Comparison of ENCODE assay signal across 14 cellular contexts in genomic region chrX:112731793-112732192, GRCh38. TPM values are rescaled to one million over a fixed set of nuclear protein-coding genes. Genes with fewer than 3 reads are reported as not detected.
A peak's percentile ranks its signal among the peaks of the same experiment; 100 is the strongest.
DNase-seq lines count a peak whose midpoint lies in the region; ATAC-seq and TF ChIP-seq lines count a peak whose summit lies in the region.
"Had no signal": no experiment of that assay in that cellular context is flagged by ENCODE, and none has a peak within 500 bp of the region (broad histone marks: within the 10 kb centered on the region; RNA-seq: fewer than 3 reads in every experiment).

No MANE protein-coding gene starts in this region.

- H3K4me1 Mint-ChIP-seq in activated T-cell treated with anti-CD3 and anti-CD28 coated beads, Interleukin-2, amount 50 U/mL, for 72 hours (ENCODE audit: low read depth), result peaks cover 4% of the 10 kb centered on the region

- peaks cover 75% of the 10 kb centered on the region for H3K27me3 Mint-ChIP-seq in activated T-cell treated with anti-CD3 and anti-CD28 coated beads, Interleukin-2, amount 50 U/mL, for 72 hours (ENCODE audit: low read depth)

- TF ChIP-seq CTCF in AG09309 (IDR thresholded peaks at IDR 0.05; ENCODE audit: control insufficient read depth, insufficient read depth, low read depth, low read length, missing control alignments) (peak; percentile 36), GM10266 (IDR thresholded peaks at IDR 0.05; ENCODE audit: control insufficient read depth, insufficient read depth, low read depth, missing control alignments) (peak; percentile 16)

- no peak overlapping the region for H3K4me3 Mint-ChIP-seq in activated T-cell treated with anti-CD3 and anti-CD28 coated beads, Interleukin-2, amount 50 U/mL, for 72 hours

- peaks cover 0 to 1% of the 10 kb centered on the region in 2 donors for H3K36me3 Mint-ChIP-seq in activated T-cell treated with anti-CD3 and anti-CD28 coated beads, Interleukin-2, amount 50 U/mL, for 72 hours (ENCODE audit: insufficient read depth in 2 of 2)

- H3K27ac Mint-ChIP-seq in activated T-cell treated with anti-CD3 and anti-CD28 coated beads, Interleukin-2, amount 50 U/mL, for 72 hours, result no peak overlapping the region

- no peak for ATAC-seq in activated T-cell treated with anti-CD3 and anti-CD28 coated beads, Interleukin-2, amount 50 U/mL, for 72 hours (replicated peaks in 1 of 2)

- DNase-seq in AG09309 (ENCODE audit: low read depth) (no peak), GM10266 (ENCODE audit: extremely low spot score) (no peak), OCI-M1 (lab: John Stamatoyannopoulos, UW) (peak; percentile 21), fibroblast of the conjunctiva (ENCODE audit: low read depth) (peak; percentile 1), COR-L47 (lab: John Stamatoyannopoulos, UW) (no peak), SKM-1 (lab: John Stamatoyannopoulos, UW; ENCODE audit: unreplicated experiment) (no peak)
- no peak for DNase-seq in activated CD8-positive, alpha-beta memory T cell treated with anti-CD3 and anti-CD28 coated beads for 24 hours
- no peak for DNase-seq in activated T-cell treated with anti-CD3 and anti-CD28 coated beads, Interleukin-2, amount 50 U/mL, for 72 hours
- DNase-seq: activated gamma-delta T cell treated with Interleukin-2 at 50 U/mL for 16 hours, Calu3, dermis blood vessel endothelial cell, GOT3, NCI-H1436 had no signal

- H3K4me3 ChIP-seq in AG09309 (ENCODE audit: control insufficient read depth, low read depth, low read length), result no peak overlapping the region
- H3K4me3 ChIP-seq: skin epidermis had no signal

- H3K9me3 Mint-ChIP-seq in activated T-cell treated with anti-CD3 and anti-CD28 coated beads, Interleukin-2, amount 50 U/mL, for 72 hours, result no peaks in the 10 kb centered on the region

RNA-seq across cellular contexts. Expression of gene LHFPL1, which starts 52.1 kb away (rescaled TPM):
- under 1 TPM in 1 of 2 donors, not detected in 1; 0.28 TPM for total RNA-seq in activated T-cell treated with anti-CD3 and anti-CD28 coated beads, Interleukin-2, amount 50 U/mL, for 72 hours
- total RNA-seq: Calu3 had no signal

Comparison
In these comparisons a context has a peak if more than half of its experiments do, and no peak if none do; other contexts are left out.
1. DNase-seq: peak in OCI-M1 (single experiment) and fibroblast of the conjunctiva (single experiment); none in AG09309 (single experiment), GM10266 (single experiment), COR-L47 (single experiment), activated CD8-positive, alpha-beta memory T cell treated with anti-CD3 and anti-CD28 coated beads for 24 hours (single experiment), SKM-1 (single experiment) and activated T-cell treated with anti-CD3 and anti-CD28 coated beads, Interleukin-2, amount 50 U/mL, for 72 hours (0 of 2).